ENCODE assay signal across 13 cellular contexts in the genomic region with DNA sequence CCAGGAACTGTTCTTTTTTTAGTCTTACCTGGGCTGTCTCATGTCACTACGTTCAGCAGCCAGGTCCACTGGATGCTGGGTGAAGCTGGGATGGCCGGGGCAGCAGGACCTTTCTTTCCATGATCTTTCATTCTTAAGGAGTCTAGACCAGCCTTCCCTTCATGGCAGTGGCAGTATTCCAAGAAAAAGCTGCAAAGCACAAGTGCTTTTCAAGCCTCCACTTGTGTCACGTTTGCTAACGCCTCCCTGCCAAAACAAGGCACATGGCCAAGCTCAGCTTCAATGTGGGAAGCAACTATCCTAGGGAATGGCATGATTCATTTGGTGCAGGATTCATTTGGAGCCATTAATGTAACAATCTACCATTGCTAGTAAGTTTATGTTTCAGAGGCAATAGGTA.
DNase-seq lines count a peak whose midpoint lies in the region; ATAC-seq and TF ChIP-seq lines count a peak whose summit lies in the region.
"Had no signal": no experiment of that assay in that cellular context is flagged by ENCODE, and none has a peak within 500 bp of the region (broad histone marks: within the 10 kb centered on the region; RNA-seq: fewer than 3 reads in every experiment).

No MANE protein-coding gene starts in this region.

- peak in 1 of 4 donors; percentile 71 for TF ChIP-seq EP300 in upper lobe of left lung (IDR thresholded peaks at IDR 0.05)

- H3K4me1 ChIP-seq in heart left ventricle (peaks cover 0 to 8% (median 0%) of the 10 kb centered on the region in 12 donors), upper lobe of left lung (peaks cover 0 to 11% (median 4%) of the 10 kb centered on the region in 4 donors)

- peak in 3 of 4 donors; percentile 75 to 80 (median 76) for ATAC-seq in heart left ventricle
- peak; percentile 41 to 56 for ATAC-seq in upper lobe of left lung (ENCODE audit: low FRiP score in 2 of 2)
- ATAC-seq in HG02678 (IDR thresholded peaks at IDR 0.05; ENCODE audit: unreplicated experiment), result no peak
- ATAC-seq in HG03025 (IDR thresholded peaks at IDR 0.05; ENCODE audit: low FRiP score, unreplicated experiment), result no peak
- ATAC-seq: activated CD4-positive, alpha-beta T cell treated with anti-CD3 and anti-CD28 coated beads for 36 hours; naive thymus-derived CD4-positive, alpha-beta T cell; stimulated activated naive CD8-positive, alpha-beta T cell treated with anti-CD3 and anti-CD28 coated beads, Interleukin-15, amount 100 ng/mL, for 72 hours had no signal

- WGBS in heart left ventricle, 4 donors, result 21 to 36% (median 30%) methylated on average over 4 of the region's 4 CpGs
- WGBS in upper lobe of left lung, 2 donors, result 41 to 42% methylated on average over 4 of the region's 4 CpGs

- H3K36me3 ChIP-seq in heart left ventricle (peaks cover 0 to 5% (median 0%) of the 10 kb centered on the region in 9 donors), upper lobe of left lung (no peaks in the 10 kb centered on the region)

- H3K27ac ChIP-seq in heart left ventricle (no peak overlapping the region), upper lobe of left lung (no peak overlapping the region)

- TF ChIP-seq POLR2A in heart left ventricle (IDR thresholded peaks at IDR 0.05) (no peak), upper lobe of left lung (IDR thresholded peaks at IDR 0.05) (no peak)

- DNase-seq in NCI-H345 (lab: John Stamatoyannopoulos, UW) (peak; percentile 34), NCI-H345 treated with DMSO at 0.1 percent for 48 hours (lab: John Stamatoyannopoulos, UW; ENCODE audit: unreplicated experiment) (no peak), RPMI7951 (ENCODE audit: low read depth) (peak; percentile 38), heart left ventricle (peak in 3 of 5 donors; percentile 49 to 61 (median 60)), upper lobe of left lung (peak in 1 of 2 donors; percentile 72), ecto neural progenitor cell (ENCODE audit: low spot score) (no peak)
- DNase-seq: activated CD4-positive, alpha-beta T cell treated with anti-CD3 and anti-CD28 coated beads for 36 hours; effector memory CD4-positive, alpha-beta T cell; naive thymus-derived CD4-positive, alpha-beta T cell; NCI-H1436; stimulated activated naive CD8-positive, alpha-beta T cell treated with anti-CD3 and anti-CD28 coated beads, Interleukin-15, amount 100 ng/mL, for 72 hours had no signal

- H3K4me3 ChIP-seq in heart left ventricle (no peak overlapping the region), upper lobe of left lung (no peak overlapping the region)

- intact Hi-C loops in heart left ventricle (cut with DNase I), result no loop called here

- no peaks in the 10 kb centered on the region for H3K9me3 ChIP-seq in heart left ventricle
- no peaks in the 10 kb centered on the region for H3K9me3 ChIP-seq in upper lobe of left lung

- no peak for TF ChIP-seq CTCF in heart left ventricle (IDR thresholded peaks at IDR 0.05)
- TF ChIP-seq CTCF in upper lobe of left lung (IDR thresholded peaks at IDR 0.05), result no peak

- H3K27me3 ChIP-seq in heart left ventricle, result no peaks in the 10 kb centered on the region
- H3K27me3 ChIP-seq in upper lobe of left lung, result no peaks in the 10 kb centered on the region

Comparison
In these comparisons a context has a peak if more than half of its experiments do, and no peak if none do; other contexts are left out.
1. DNase-seq: peak in NCI-H345 (single experiment), RPMI7951 (single experiment) and heart left ventricle (3 of 5); none in NCI-H345 treated with DMSO at 0.1 percent for 48 hours (single experiment) and ecto neural progenitor cell (single experiment).
2. ATAC-seq: peak in heart left ventricle (3 of 4) and upper lobe of left lung (2 of 2); none in HG02678 (single experiment) and HG03025 (single experiment).